Comparison of ENCODE assay signal across 1 cellular context in genomic region chr7:4191046-4191445, GRCh38.
TF ChIP-seq lines count a peak whose summit lies in the region.

No MANE protein-coding gene starts in this region.

TF ChIP-seq in GM23338, 12 proteins besides CTCF, POLR2A, EP300 and RAD21 (continued from another document):
- TF ChIP-seq ZNF462 (CRISPR knock-in tag; IDR thresholded peaks at IDR 0.05) (no peak), EZH2phosphoT487 (IDR thresholded peaks at IDR 0.05; ENCODE audit: unreplicated experiment) (no peak), JUNB (IDR thresholded peaks at IDR 0.05; ENCODE audit: unreplicated experiment) (no peak), NANOG (IDR thresholded peaks at IDR 0.05; ENCODE audit: borderline replicate concordance) (no peak), ZNF331 (CRISPR knock-in tag; IDR thresholded peaks at IDR 0.05; ENCODE audit: low read depth) (no peak)
